In the genomic region with DNA sequence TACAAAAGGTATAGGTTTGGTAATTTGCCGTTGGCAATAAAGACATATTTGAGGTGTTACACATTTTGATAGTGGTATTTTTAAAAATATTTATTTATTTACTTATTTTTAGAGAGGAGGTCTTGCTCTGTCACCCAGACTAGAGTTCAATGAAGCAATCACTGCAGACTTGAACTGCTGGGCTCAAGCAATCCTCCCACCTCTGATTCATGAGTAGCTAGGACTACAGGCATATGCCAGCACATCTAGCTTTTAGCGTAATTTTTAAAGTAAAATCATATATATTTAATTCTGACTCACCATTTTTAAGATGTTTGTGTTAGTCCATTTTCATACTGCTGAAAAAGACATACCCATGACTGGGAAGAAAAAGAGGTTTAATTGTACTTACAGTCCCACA, we compare ENCODE assay signal across 7 cellular contexts.
"Had no signal": no experiment of that assay in that cellular context is flagged by ENCODE, and none has a peak within 500 bp of the region (broad histone marks: within the 10 kb centered on the region; RNA-seq: fewer than 3 reads in every experiment).

No MANE protein-coding gene starts in this region.

- H3K27me3 Mint-ChIP-seq: IgD-negative memory B cell had no signal

- FAIRE-seq: H54 had no signal

- H3K27ac ChIP-seq: GM23248, HL-60 had no signal

- H3K4me3 Mint-ChIP-seq: H9, IgD-negative memory B cell had no signal

- H3K36me3 Mint-ChIP-seq: IgD-negative memory B cell had no signal

- H3K27ac Mint-ChIP-seq: IgD-negative memory B cell had no signal

- H2AFZ ChIP-seq: GM23248 had no signal

- H3K4me3 ChIP-seq: GM23248 had no signal

- H3K4me1 Mint-ChIP-seq: IgD-negative memory B cell had no signal

- H3K9ac ChIP-seq: GM23248 had no signal

- DNase-seq: GM23248, HCEC 1CT, KBM-7 had no signal
